8 cellular contexts compared by ENCODE assay signal in the genomic region with DNA sequence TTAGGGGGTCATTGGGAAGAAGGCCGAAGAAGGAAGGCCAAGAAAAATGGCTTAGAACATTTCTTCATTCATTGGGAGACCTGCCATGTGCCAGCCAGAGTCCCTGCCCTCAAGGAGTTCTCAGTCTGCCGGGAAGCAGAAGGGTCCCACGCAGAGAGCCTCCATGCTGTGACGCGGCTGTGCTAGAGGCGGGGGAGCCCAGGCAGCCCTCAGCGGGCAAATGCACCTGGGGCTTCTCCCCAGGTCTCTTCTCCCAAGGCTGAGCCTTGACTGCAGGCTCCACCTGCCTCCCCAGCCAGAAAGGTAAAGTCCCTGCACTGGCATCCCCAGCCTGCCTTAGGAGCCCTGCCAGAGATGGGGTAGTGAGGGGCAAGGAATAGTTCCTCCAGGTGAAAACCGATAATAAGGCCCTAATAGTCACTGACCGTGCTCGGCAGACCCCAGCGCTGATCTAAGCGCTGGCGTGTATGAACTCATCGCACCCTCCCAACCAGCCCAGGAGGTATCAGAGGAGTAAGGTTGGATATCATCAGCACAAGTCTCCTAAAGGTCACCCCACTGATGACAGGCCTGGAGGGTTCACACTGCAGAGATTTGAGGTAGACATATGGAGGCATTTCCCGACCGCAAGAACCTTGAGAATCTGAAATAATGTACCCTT. TPM values are rescaled to one million over a fixed set of nuclear protein-coding genes. Genes with fewer than 3 reads are reported as not detected.
DNase-seq lines count a peak whose midpoint lies in the region; ATAC-seq and TF ChIP-seq lines count a peak whose summit lies in the region.

No MANE protein-coding gene starts in this region.

- no peaks in the 10 kb centered on the region for H3K9me3 Mint-ChIP-seq in chondrocyte (ENCODE audit: low read depth)

- TF ChIP-seq POLR2A in heart left ventricle (IDR thresholded peaks at IDR 0.05) = no peak

- no peaks in the 10 kb centered on the region for H3K36me3 Mint-ChIP-seq in chondrocyte (ENCODE audit: low read depth)

- TF ChIP-seq CTCF in heart left ventricle (IDR thresholded peaks at IDR 0.05) (no peak), chondrocyte (IDR thresholded peaks at IDR 0.05) (no peak)

- H3K9me3 ChIP-seq in heart left ventricle (no peaks in the 10 kb centered on the region), mucosa of stomach (ENCODE audit: control insufficient read depth, low read length) (no peaks in the 10 kb centered on the region)

- peaks cover 10% of the 10 kb centered on the region for H3K4me1 Mint-ChIP-seq in chondrocyte (ENCODE audit: low read depth)

- H3K36me3 ChIP-seq in heart left ventricle = no peaks in the 10 kb centered on the region
- no peaks in the 10 kb centered on the region for H3K36me3 ChIP-seq in mucosa of stomach (ENCODE audit: control insufficient read depth, insufficient read depth, low read length)

- intact Hi-C loops in heart left ventricle (cut with DNase I) = loop anchor here in 4 of 10 donors (5.0 to 10.0 kb wide), 4 partner anchors 51 to 203 kb away; partner anchors contain the start of genes ATP5PD (in 1 of the 4), KCTD2 (in 1 of the 4) and SUMO2 (in 1 of the 4)
- intact Hi-C loops in left ventricle myocardium superior (cut with micrococcal nuclease) = no loop called here

- H3K4me3 ChIP-seq in heart left ventricle (peak overlapping the region; percentile 45 to 94 (median 68)), mucosa of stomach (ENCODE audit: low read length) (peak overlapping the region; percentile 77)

- H3K4me3 Mint-ChIP-seq in chondrocyte (ENCODE audit: unreplicated experiment) = peak overlapping the region; percentile 87

- peak overlapping the region; percentile 83 to 95 (median 90) for H3K27ac ChIP-seq in heart left ventricle

- H3K9ac ChIP-seq in mucosa of stomach (ENCODE audit: low read length) = peak overlapping the region; percentile 79

- WGBS in heart left ventricle, 4 donors = 59 to 72% (median 62%) methylated on average over 13 to 16 of the region's 16 CpGs

- H3K27ac Mint-ChIP-seq in chondrocyte (ENCODE audit: unreplicated experiment) = peak overlapping the region; percentile 94

- H3K27me3 Mint-ChIP-seq in chondrocyte (ENCODE audit: low read depth) = no peaks in the 10 kb centered on the region

- no peak for DNase-seq in heart left ventricle
- no peak for DNase-seq in left ventricle myocardium superior
- no peak for DNase-seq in chondrocyte (ENCODE audit: low spot score)
- no peak for DNase-seq in AG08395 (ENCODE audit: low spot score)
- DNase-seq in inferior parietal cortex (ENCODE audit: extremely low spot score) = no peak
- DNase-seq in medulla oblongata (ENCODE audit: extremely low spot score) = no peak
- DNase-seq in NCI-H128 (lab: John Stamatoyannopoulos, UW; ENCODE audit: unreplicated experiment) = no peak

- peak in 1 of 4 donors; percentile 10 for ATAC-seq in heart left ventricle
- no peak for ATAC-seq in left ventricle myocardium superior

- H3K27me3 ChIP-seq in heart left ventricle (peaks cover 0 to 12% (median 0%) of the 10 kb centered on the region in 9 donors), mucosa of stomach (ENCODE audit: control insufficient read depth, insufficient read depth, low read length) (no peaks in the 10 kb centered on the region)

- H3K4me1 ChIP-seq in heart left ventricle (peaks cover 3 to 21% (median 16%) of the 10 kb centered on the region in 12 donors), mucosa of stomach (ENCODE audit: control insufficient read depth, insufficient read depth, low read length) (peaks cover 25% of the 10 kb centered on the region)

RNA-seq across cellular contexts. Expression of gene CDR2L, which starts 6.0 kb away (rescaled TPM):
- total RNA-seq in heart left ventricle (10 to 100 TPM; 13.0 to 56.4 (median 18.1) TPM), left ventricle myocardium superior (18.3 TPM), chondrocyte (32.7 to 51.1 TPM (median 51.0 TPM) in 3 replicates)
- 10 to 100 TPM; 13.6 to 19.1 TPM for polyA plus RNA-seq in heart left ventricle

RNA-seq across cellular contexts. Expression of gene HID1, which starts 8.9 kb away (rescaled TPM):
- total RNA-seq in heart left ventricle (10 to 100 TPM in 4 of 9 donors, 1 to 10 TPM in 5; 5.7 to 15.7 (median 9.8) TPM), left ventricle myocardium superior (11.2 TPM), chondrocyte (4.7 to 7.7 TPM (median 5.2 TPM) in 3 replicates)
- 10 to 100 TPM in 1 of 2 donors, 1 to 10 TPM in 1; 6.7 to 10.7 TPM for polyA plus RNA-seq in heart left ventricle

RNA-seq across cellular contexts. Expression of gene MRPL58, which starts 31.0 kb away (rescaled TPM):
- total RNA-seq in heart left ventricle (10 to 100 TPM; 41.0 to 89.4 (median 55.8) TPM), left ventricle myocardium superior (51.5 TPM), chondrocyte (18.9 to 25.7 TPM (median 19.8 TPM) in 3 replicates)
- 10 to 100 TPM; 82.0 to 93.8 TPM for polyA plus RNA-seq in heart left ventricle

RNA-seq across cellular contexts. Expression of gene OTOP3, which starts 45.8 kb away (rescaled TPM):
- total RNA-seq in heart left ventricle = not detected
- not detected for polyA plus RNA-seq in heart left ventricle
- not detected for total RNA-seq in left ventricle myocardium superior
- not detected in 3 replicates for total RNA-seq in chondrocyte

RNA-seq across cellular contexts. Expression of gene OTOP2, which starts 57.4 kb away (rescaled TPM):
- not detected for total RNA-seq in heart left ventricle
- not detected for polyA plus RNA-seq in heart left ventricle
- not detected for total RNA-seq in left ventricle myocardium superior
- not detected in 3 replicates for total RNA-seq in chondrocyte
